In the genomic region with DNA sequence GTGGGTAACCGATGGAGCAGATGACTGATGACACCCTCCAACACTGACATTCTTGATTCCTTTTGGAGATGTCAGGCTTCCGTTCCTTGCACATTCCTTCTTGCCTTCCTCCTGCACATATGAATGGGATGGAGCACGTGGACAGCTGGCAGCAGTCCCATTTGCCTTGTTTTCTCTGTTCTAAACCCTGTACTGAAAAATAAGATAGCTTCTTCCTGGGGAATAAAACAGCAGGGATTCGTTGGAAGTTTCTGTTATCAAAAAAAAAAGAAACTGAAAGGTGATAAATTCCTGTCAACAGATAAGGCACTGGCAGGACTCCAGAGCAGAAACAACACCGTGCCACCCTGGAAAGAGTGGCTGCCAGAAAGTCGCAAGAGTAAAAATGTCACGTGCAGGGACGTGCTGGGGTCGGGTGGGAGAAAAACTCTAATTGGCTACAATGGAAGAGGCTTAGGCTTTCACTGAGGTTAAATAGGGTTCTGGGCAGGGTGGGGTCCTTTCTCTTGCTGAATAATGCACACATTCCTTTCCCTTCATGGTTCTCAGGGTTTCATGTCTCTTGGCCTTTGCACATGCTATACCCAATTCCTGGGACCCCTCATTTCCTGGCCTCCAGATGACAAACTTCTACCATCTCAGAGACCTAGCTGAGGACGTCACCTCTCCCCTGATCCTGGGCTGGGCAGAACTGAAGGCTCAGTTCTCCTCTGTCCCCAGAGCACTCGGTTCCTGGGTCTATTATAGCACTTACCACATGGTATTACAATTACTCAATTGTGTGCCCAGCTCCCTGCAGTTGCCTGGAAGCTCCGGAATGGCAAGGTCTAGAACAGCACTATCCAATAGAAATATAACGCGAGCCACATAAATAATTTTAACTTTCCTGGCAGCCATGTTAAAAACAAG, we compare ENCODE assay signal across 11 cellular contexts. TPM values are rescaled to one million over a fixed set of nuclear protein-coding genes. Genes with fewer than 3 reads are reported as not detected.
A peak's percentile ranks its signal among the peaks of the same experiment; 100 is the strongest.
DNase-seq lines count a peak whose midpoint lies in the region; ATAC-seq and TF ChIP-seq lines count a peak whose summit lies in the region.
"Had no signal": no experiment of that assay in that cellular context is flagged by ENCODE, and none has a peak within 500 bp of the region (broad histone marks: within the 10 kb centered on the region; RNA-seq: fewer than 3 reads in every experiment).

No MANE protein-coding gene starts in this region.

- H3K9me3 Mint-ChIP-seq in H9 = no peaks in the 10 kb centered on the region

- H4K5ac ChIP-seq in H9 (ENCODE audit: insufficient read length, low read depth, low read length) = no peak overlapping the region

- H3K4me1 Mint-ChIP-seq in H9 = peaks cover 31 to 46% of the 10 kb centered on the region in 2 experiments

- H4K91ac ChIP-seq in H9 (ENCODE audit: insufficient read length, low read depth, low read length) = no peak overlapping the region

- H4K8ac ChIP-seq in H9 (replicated peaks; ENCODE audit: insufficient read length, low read depth, low read length) = no peak overlapping the region

- whole genome bisulfite sequencing in H9 (ENCODE audit: extremely low coverage, insufficient read length, low lambda C conversion rate) = no CpG with 5 or more reads among the region's 14 CpGs
- WGBS in psoas muscle, 3 donors = 18 to 30% (median 22%) methylated on average over 14 of the region's 14 CpGs

- no peak for TF ChIP-seq CTCF in H9 (conservative IDR thresholded peaks at IDR 0.05)
- TF ChIP-seq CTCF in psoas muscle (IDR thresholded peaks at IDR 0.05) = no peak
- no peak for TF ChIP-seq CTCF in foreskin fibroblast (IDR thresholded peaks at IDR 0.05; ENCODE audit: low read depth, low read length)

- no peaks in the 10 kb centered on the region for H3K36me3 ChIP-seq in psoas muscle (ENCODE audit: insufficient read depth in 1 of 2, low read depth in 1 of 2)

- no peak overlapping the region for H3K27ac ChIP-seq in H9 (ENCODE audit: insufficient read length, low read depth, low read length)
- peak overlapping the region; percentile 79 for H3K27ac ChIP-seq in psoas muscle

- no peak overlapping the region for H3K4me3 Mint-ChIP-seq in H9

- H2BK5ac ChIP-seq in H9 (ENCODE audit: insufficient read length, low read length) = no peak overlapping the region

- no peak overlapping the region for H3K4me2 ChIP-seq in H9 (ENCODE audit: insufficient read depth, insufficient read length, low read length)

- no peaks in the 10 kb centered on the region; the same call in 1 of the 2 replicates for H3K79me2 ChIP-seq in H9 (ENCODE audit: insufficient read depth, low read length)

- peak; percentile 64 for ATAC-seq in left ventricle myocardium superior
- peak; percentile 74 to 86 (median 82) for ATAC-seq in psoas muscle
- no peak for ATAC-seq in GM21381 (IDR thresholded peaks at IDR 0.05; ENCODE audit: unreplicated experiment)

- H3K36me3 Mint-ChIP-seq in H9 (ENCODE audit: insufficient read depth in 1 of 3, low read depth in 3 of 3) = 0 out of 7 replicates have a peak, but pooled peaks cover 0 to 2% (median 0%) of the 10 kb centered on the region in 3 experiments
- H3K36me3 Mint-ChIP-seq: CD14-positive monocyte had no signal

- no peak overlapping the region for H3K18ac ChIP-seq in H9 (ENCODE audit: insufficient read length, low read depth, low read length)

- no peaks in the 10 kb centered on the region for H4K20me1 ChIP-seq in H9 (ENCODE audit: control insufficient read depth, insufficient read depth, insufficient read length)

- H3K56ac ChIP-seq in H9 (ENCODE audit: insufficient read length, low read depth, low read length) = no peak overlapping the region

- H2BK15ac ChIP-seq in H9 (ENCODE audit: low read depth, low read length) = no peak overlapping the region

- 0 out of 2 replicates have a peak, but pooled peaks cover 2% of the 10 kb centered on the region for H3K4me1 ChIP-seq in H9 (ENCODE audit: insufficient read depth, low read length)
- peaks cover 64% of the 10 kb centered on the region for H3K4me1 ChIP-seq in psoas muscle

- H2BK12ac ChIP-seq in H9 (ENCODE audit: insufficient read length, low read depth, low read length) = no peak overlapping the region

- no peak overlapping the region for H2BK120ac ChIP-seq in H9 (ENCODE audit: low read depth, low read length, poor library complexity, severe bottlenecking)

- no peaks in the 10 kb centered on the region for H3K23me2 ChIP-seq in H9 (ENCODE audit: insufficient read length, low read depth, low read length, poor library complexity, severe bottlenecking)

- H3T11ph ChIP-seq in H9 (ENCODE audit: low read length) = no peak overlapping the region

- no peaks in the 10 kb centered on the region for H3K27me3 ChIP-seq in H9 (ENCODE audit: insufficient read depth, low read length)
- no peaks in the 10 kb centered on the region for H3K27me3 ChIP-seq in psoas muscle (ENCODE audit: insufficient read depth in 3 of 3, low read length in 2 of 3)

- H3K27ac Mint-ChIP-seq in H9 = no peak overlapping the region
- H3K27ac Mint-ChIP-seq: CD14-positive monocyte had no signal

- intact Hi-C loops in left ventricle myocardium superior (cut with micrococcal nuclease) = no loop called here
- intact Hi-C loops in psoas muscle (cut with DNase I) = no loop called here

- H2AFZ ChIP-seq in H9 (ENCODE audit: low read length) = no peak overlapping the region

- no peaks in the 10 kb centered on the region for H3K79me1 ChIP-seq in H9 (ENCODE audit: insufficient read depth, low read depth, low read length, poor library complexity, severe bottlenecking)

- no peak overlapping the region for H3K23ac ChIP-seq in H9 (ENCODE audit: insufficient read length, low read depth, low read length)

- DNase-seq in H9 (peak; percentile 27), amniotic epithelial cell (ENCODE audit: low read depth) (peak; percentile 26), left ventricle myocardium superior (peak; percentile 57), psoas muscle (no peak), COLO668 (lab: John Stamatoyannopoulos, UW; ENCODE audit: unreplicated experiment) (no peak), foreskin fibroblast (no peak)
- no peak for DNase-seq in activated effector memory CD4-positive, alpha-beta T cell treated with Interleukin-2 at 50 U/mL for 16 hours
- DNase-seq: erythroblast, Karpas-422 had no signal

- H3K14ac ChIP-seq in H9 (ENCODE audit: insufficient read depth, low read length) = no peak overlapping the region

- H2BK20ac ChIP-seq in H9 (ENCODE audit: low read depth, low read length, poor library complexity, severe bottlenecking) = no peak overlapping the region

- no peaks in the 10 kb centered on the region for H3K9me3 ChIP-seq in H9 (ENCODE audit: control insufficient read depth, low read depth, low read length)
- H3K9me3 ChIP-seq in psoas muscle = no peaks in the 10 kb centered on the region

- no peaks in the 10 kb centered on the region for H3K27me3 Mint-ChIP-seq in H9 (ENCODE audit: low read depth)

- H3K4ac ChIP-seq in H9 (ENCODE audit: low read depth, low read length) = no peak overlapping the region

- no peak overlapping the region for H3K9ac ChIP-seq in H9 (ENCODE audit: extremely low read depth, insufficient read length, low read length)

- no peak overlapping the region for H2AK5ac ChIP-seq in H9 (ENCODE audit: insufficient read length, low read length)

- H3K4me3 ChIP-seq in psoas muscle (no peak overlapping the region), foreskin fibroblast (ENCODE audit: low read depth in 1 of 2, low read length in 2 of 2) (no peak overlapping the region)

RNA-seq across cellular contexts. Expression of gene NUAK1, which starts 7.0 kb away (rescaled TPM):
- 9.5 and 10.1 TPM in 2 replicates for total RNA-seq in H9 (2021)
- total RNA-seq in left ventricle myocardium superior = 38.8 TPM
- total RNA-seq in psoas muscle = 100 to 1,000 TPM in 1 of 4 donors, 10 to 100 TPM in 3; 19.8 to 102 (median 35.6) TPM
- polyA plus RNA-seq in psoas muscle = 10 to 100 TPM in 2 of 3 donors, 1 to 10 TPM in 1; 7.0 to 21.8 (median 10.2) TPM
- polyA plus RNA-seq: CD14-positive monocyte had no signal

Comparison
In these comparisons a context has a peak if more than half of its experiments do, and no peak if none do; other contexts are left out.
1. DNase-seq: peak in H9 (single experiment), amniotic epithelial cell (single experiment) and left ventricle myocardium superior (single experiment); none in psoas muscle (0 of 2), COLO668 (single experiment), foreskin fibroblast (0 of 2) and activated effector memory CD4-positive, alpha-beta T cell treated with Interleukin-2 at 50 U/mL for 16 hours (single experiment).